ENCODE assay signal across 8 cellular contexts in genomic region chr1:109546311-109547109, GRCh38. TPM values are rescaled to one million over a fixed set of nuclear protein-coding genes. Genes with fewer than 3 reads are reported as not detected.
DNase-seq lines count a peak whose midpoint lies in the region; ATAC-seq and TF ChIP-seq lines count a peak whose summit lies in the region.

No MANE protein-coding gene starts in this region.

- H3K27ac ChIP-seq in C4-2B, result no peak overlapping the region; the same call in 1 of the 2 replicates

- H3K4me3 Mint-ChIP-seq in neural crest cell, result peak overlapping the region; percentile 95
- H3K4me3 Mint-ChIP-seq in stimulated activated naive CD8-positive, alpha-beta T cell treated with anti-CD3 and anti-CD28 coated beads, Interleukin-15, Interleukin-2, amounts not matched to agents 100 ng/mL and 50 ng/mL, for 24 hours, result peak overlapping the region; percentile 92

- no peaks in the 10 kb centered on the region for H3K36me3 Mint-ChIP-seq in neural crest cell (ENCODE audit: low read depth)
- peaks cover 7% of the 10 kb centered on the region for H3K36me3 Mint-ChIP-seq in stimulated activated naive CD8-positive, alpha-beta T cell treated with anti-CD3 and anti-CD28 coated beads, Interleukin-15, Interleukin-2, amounts not matched to agents 100 ng/mL and 50 ng/mL, for 24 hours (ENCODE audit: low read depth)

- peak; percentile 45 for ATAC-seq in GM21515 (IDR thresholded peaks at IDR 0.05; ENCODE audit: unreplicated experiment)

- peak overlapping the region; percentile 73 for H3K27ac Mint-ChIP-seq in neural crest cell (ENCODE audit: unreplicated experiment)
- peak overlapping the region; percentile 93 for H3K27ac Mint-ChIP-seq in stimulated activated naive CD8-positive, alpha-beta T cell treated with anti-CD3 and anti-CD28 coated beads, Interleukin-15, Interleukin-2, amounts not matched to agents 100 ng/mL and 50 ng/mL, for 24 hours

- peak overlapping the region; percentile 24 to 72 for H3K4me3 ChIP-seq in foreskin fibroblast (ENCODE audit: low read depth in 1 of 2, low read length in 2 of 2)

- TF ChIP-seq CTCF in C4-2B (conservative IDR thresholded peaks at IDR 0.05) (peak; percentile 92), foreskin fibroblast (IDR thresholded peaks at IDR 0.05; ENCODE audit: low read depth, low read length) (peak; percentile 80), neural crest cell (conservative IDR thresholded peaks at IDR 0.05) (peak; percentile 95)

- peaks cover 7% of the 10 kb centered on the region for H3K27me3 Mint-ChIP-seq in neural crest cell (ENCODE audit: low read depth)
- no peaks in the 10 kb centered on the region for H3K27me3 Mint-ChIP-seq in stimulated activated naive CD8-positive, alpha-beta T cell treated with anti-CD3 and anti-CD28 coated beads, Interleukin-15, Interleukin-2, amounts not matched to agents 100 ng/mL and 50 ng/mL, for 24 hours

- peaks cover 39% of the 10 kb centered on the region for H3K4me1 Mint-ChIP-seq in neural crest cell
- peaks cover 43% of the 10 kb centered on the region for H3K4me1 Mint-ChIP-seq in stimulated activated naive CD8-positive, alpha-beta T cell treated with anti-CD3 and anti-CD28 coated beads, Interleukin-15, Interleukin-2, amounts not matched to agents 100 ng/mL and 50 ng/mL, for 24 hours (ENCODE audit: low read depth)

- no peaks in the 10 kb centered on the region for H3K9me3 Mint-ChIP-seq in neural crest cell
- H3K9me3 Mint-ChIP-seq in stimulated activated naive CD8-positive, alpha-beta T cell treated with anti-CD3 and anti-CD28 coated beads, Interleukin-15, Interleukin-2, amounts not matched to agents 100 ng/mL and 50 ng/mL, for 24 hours, result no peaks in the 10 kb centered on the region

- DNase-seq in M059J (ENCODE audit: low read depth), result peak; percentile 91
- DNase-seq in SHP77 (lab: John Stamatoyannopoulos, UW), result peak; percentile 79 to 84
- DNase-seq in activated gamma-delta T cell treated with anti-CD3 and anti-CD28 coated beads, Interleukin-2, amount 50 U/mL, for 16 hours (ENCODE audit: low read depth), result peak; percentile 83
- DNase-seq in foreskin fibroblast, result peak; percentile 79 to 94
- peak; percentile 97 for DNase-seq in neural crest cell (ENCODE audit: low read depth, low spot score)

RNA-seq across cellular contexts. Expression of gene GNAI3, which starts 1.9 kb away (rescaled TPM):
- 11.1 and 14.8 TPM in 2 replicates for total RNA-seq in M059J (2014; rRNA removed; shearing (Covaris generic))
- 9.8 and 10.2 TPM in 2 replicates for total RNA-seq in neural crest cell

RNA-seq across cellular contexts. Expression of gene GPR61, which starts 6.8 kb away (rescaled TPM):
- total RNA-seq in M059J (2014; rRNA removed; shearing (Covaris generic)), result not detected in 2 replicates
- not detected in 2 replicates for total RNA-seq in neural crest cell

RNA-seq across cellular contexts. Expression of gene AMIGO1, which starts 37.0 kb away (rescaled TPM):
- total RNA-seq in M059J (2014; rRNA removed; shearing (Covaris generic)), result 1.1 and 2.4 TPM in 2 replicates
- total RNA-seq in neural crest cell, result 6.1 and 7.2 TPM in 2 replicates

RNA-seq across cellular contexts. Expression of gene CYB561D1, which starts 52.6 kb away (rescaled TPM):
- total RNA-seq in M059J (2014; rRNA removed; shearing (Covaris generic)), result 6.6 and 8.0 TPM in 2 replicates
- total RNA-seq in neural crest cell, result 7.8 and 8.0 TPM in 2 replicates
